Comparison of ENCODE assay signal across 14 cellular contexts in the genomic region with DNA sequence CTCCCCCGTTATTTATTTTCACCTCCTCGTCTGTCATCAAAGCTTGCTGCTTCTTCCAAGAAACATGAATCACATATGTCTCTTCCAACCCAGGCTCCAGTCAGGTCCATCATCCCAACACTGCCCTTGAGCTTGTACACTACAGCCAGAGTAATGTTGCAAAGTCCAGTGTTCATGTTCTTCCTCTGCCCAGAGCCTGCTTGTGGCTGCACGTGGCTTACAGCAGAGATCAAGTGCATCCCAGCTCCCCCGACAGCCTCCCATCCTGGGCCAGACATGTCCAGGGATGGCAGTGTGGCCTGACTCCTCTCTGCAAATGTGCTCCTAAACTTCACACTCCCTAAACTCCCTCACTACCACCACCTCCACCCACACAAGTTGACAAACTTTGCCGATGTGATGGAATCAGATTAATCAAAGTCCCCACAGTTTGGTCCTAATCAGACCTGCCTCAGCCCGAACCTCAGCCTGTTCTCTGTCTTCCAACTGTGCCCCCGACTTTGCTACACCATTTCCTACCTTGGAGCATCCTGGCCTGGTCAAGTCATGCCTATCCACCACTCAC. TPM values are rescaled to one million over a fixed set of nuclear protein-coding genes. Genes with fewer than 3 reads are reported as not detected.
A peak's percentile ranks its signal among the peaks of the same experiment; 100 is the strongest.
DNase-seq lines count a peak whose midpoint lies in the region; TF ChIP-seq lines count a peak whose summit lies in the region.
"Had no signal": no experiment of that assay in that cellular context is flagged by ENCODE, and none has a peak within 500 bp of the region (broad histone marks: within the 10 kb centered on the region; RNA-seq: fewer than 3 reads in every experiment).

No MANE protein-coding gene starts in this region.

- H3K4me2 ChIP-seq in neuronal stem cell (ENCODE audit: insufficient read depth, low read length, poor library complexity, severe bottlenecking) (no peak overlapping the region), mammary epithelial cell (ENCODE audit: insufficient read depth, low read depth, low read length) (no peak overlapping the region)
- H3K4me2 ChIP-seq: A549, GM23338 had no signal

- no peak overlapping the region for H2BK15ac ChIP-seq in neuronal stem cell (ENCODE audit: low read length)

- H3K79me2 ChIP-seq in mammary epithelial cell (ENCODE audit: insufficient read depth, low read length) = no peaks in the 10 kb centered on the region

- intact Hi-C loops in mammary epithelial cell (cut with micrococcal nuclease) = no loop called here

- no peaks in the 10 kb centered on the region for H4K20me1 ChIP-seq in mammary epithelial cell (ENCODE audit: insufficient read depth, low read length)

- H3K9ac ChIP-seq in neuronal stem cell (ENCODE audit: low read depth, low read length, poor library complexity) = peak overlapping the region; percentile 79
- H3K9ac ChIP-seq in mammary epithelial cell (ENCODE audit: insufficient read depth, low read length) = no peak overlapping the region

- H3K9me3 ChIP-seq in MG63 = no peaks in the 10 kb centered on the region
- H3K9me3 ChIP-seq in WERI-Rb-1 (ENCODE audit: severe bottlenecking) = no peaks in the 10 kb centered on the region
- H3K9me3 ChIP-seq in neuronal stem cell (replicated peaks in 1 of 2; ENCODE audit: control insufficient read depth in 2 of 2, insufficient read depth in 1 of 2, low read depth in 1 of 2, low read length in 2 of 2) = peaks cover 0 to under 1% of the 10 kb centered on the region in 2 donors
- H3K9me3 ChIP-seq in mammary epithelial cell (replicated peaks; ENCODE audit: insufficient read depth, low read length) = no peaks in the 10 kb centered on the region
- H3K9me3 ChIP-seq: A549, BE2C had no signal

- no peaks in the 10 kb centered on the region for H3K36me3 ChIP-seq in MG63
- H3K36me3 ChIP-seq in WERI-Rb-1 = peaks cover 48% of the 10 kb centered on the region
- peaks cover 13 to 67% of the 10 kb centered on the region in 2 donors for H3K36me3 ChIP-seq in neuronal stem cell (replicated peaks in 1 of 2; ENCODE audit: control insufficient read depth in 2 of 2, insufficient read depth in 2 of 2, low read length in 2 of 2)
- no peaks in the 10 kb centered on the region for H3K36me3 ChIP-seq in mammary epithelial cell (ENCODE audit: insufficient read depth, low read length)
- H3K36me3 ChIP-seq: BE2C had no signal

- H2AFZ ChIP-seq in neuronal stem cell (ENCODE audit: low read length) (no peak overlapping the region), mammary epithelial cell (ENCODE audit: low read depth, low read length) (no peak overlapping the region)
- H2AFZ ChIP-seq: GM23338 had no signal

- TF ChIP-seq CTCF in WERI-Rb-1 (IDR thresholded peaks at IDR 0.05; ENCODE audit: low read depth, low read length) = no peak
- no peak for TF ChIP-seq CTCF in mammary epithelial cell (conservative IDR thresholded peaks at IDR 0.05 in 1 of 2, IDR thresholded peaks at IDR 0.05 in 1 of 2; ENCODE audit: extremely low read depth in 1 of 2, insufficient read depth in 1 of 2, low read depth in 1 of 2, low read length in 2 of 2)

- in situ Hi-C loops in mammary epithelial cell (cut with MboI; ENCODE audit: low sequenced_read_pairs in 2 of 2) = no loop called here

- peak overlapping the region; percentile 38 for H3K18ac ChIP-seq in neuronal stem cell (ENCODE audit: low read length)

- H3K4me3 ChIP-seq in MG63 (no peak overlapping the region), WERI-Rb-1 (ENCODE audit: low read depth, low read length) (no peak overlapping the region), neuronal stem cell (ENCODE audit: low read length in 2 of 2) (no peak overlapping the region), mammary epithelial cell (replicated peaks in 1 of 3; ENCODE audit: insufficient read depth in 1 of 3, low read depth in 2 of 3, low read length in 3 of 3) (no peak overlapping the region)
- H3K4me3 ChIP-seq: A549, GM23338 had no signal

- dilution Hi-C loops in mammary epithelial cell (cut with HindIII; ENCODE audit: low sequenced_read_pairs) = no loop called here

- CTCF ChIA-PET in mammary epithelial cell (lab: Charles Lee; ENCODE audit: low non-redundant PET) = no interaction called here

- peak overlapping the region; percentile 28 for H3K27ac ChIP-seq in WERI-Rb-1
- H3K27ac ChIP-seq in neuronal stem cell (replicated peaks; ENCODE audit: low read length) = no peak overlapping the region
- H3K27ac ChIP-seq in mammary epithelial cell (ENCODE audit: insufficient read depth, low read depth, low read length) = no peak overlapping the region
- H3K27ac ChIP-seq: A549, C4-2B had no signal

- H3K4me1 ChIP-seq in neuronal stem cell (ENCODE audit: control insufficient read depth in 2 of 2, insufficient read depth in 1 of 2, low read depth in 1 of 2, low read length in 2 of 2) (peaks cover 35 to 49% of the 10 kb centered on the region in 2 donors), mammary epithelial cell (ENCODE audit: insufficient read depth, low read length) (no peaks in the 10 kb centered on the region)
- H3K4me1 ChIP-seq: A549 had no signal

- no peak overlapping the region for H3K14ac ChIP-seq in neuronal stem cell (ENCODE audit: low read length)

- no CpG with 5 or more reads among the region's 7 CpGs for WGBS in neuronal stem cell (ENCODE audit: extremely low coverage in 2 of 2, insufficient read length in 2 of 2, insufficient replicate concordance in 1 of 2), 2 donors
- 76% methylated on average over 7 of the region's 7 CpGs for WGBS in mammary epithelial cell (ENCODE audit: low coverage, missing lambda C conversion rate)

- H3K27me3 ChIP-seq in MG63 = no peaks in the 10 kb centered on the region
- H3K27me3 ChIP-seq in WERI-Rb-1 (ENCODE audit: insufficient read depth, low read depth, severe bottlenecking) = no peaks in the 10 kb centered on the region
- no peaks in the 10 kb centered on the region for H3K27me3 ChIP-seq in neuronal stem cell (ENCODE audit: control insufficient read depth in 3 of 3, insufficient read depth in 3 of 3, low read depth in 1 of 3, low read length in 3 of 3)
- H3K27me3 ChIP-seq in mammary epithelial cell (ENCODE audit: insufficient read depth, low read length) = peaks cover 21% of the 10 kb centered on the region
- H3K27me3 ChIP-seq: BE2C had no signal

- no peak overlapping the region for H2BK120ac ChIP-seq in neuronal stem cell (ENCODE audit: low read depth, low read length)

- H4K8ac ChIP-seq in neuronal stem cell (ENCODE audit: low read depth, low read length) = no peak overlapping the region

- peak overlapping the region; percentile 57 for H2BK5ac ChIP-seq in neuronal stem cell (ENCODE audit: low read length)

- DNase-seq in MG63 (peak; percentile 41), WERI-Rb-1 (no peak), neuronal stem cell (ENCODE audit: low spot score) (no peak), ureter (ENCODE audit: low spot score) (peak; percentile 22), epidermal melanocyte (ENCODE audit: insufficient read length, low spot score) (no peak), glomerular visceral epithelial cell (ENCODE audit: extremely low spot score) (no peak), mammary epithelial cell (no peak)
- DNase-seq: BE2C; CD4-positive, alpha-beta memory T cell; DMS79; H9 had no signal

- H3K79me1 ChIP-seq in neuronal stem cell (ENCODE audit: low read depth, low read length) = peaks cover 6% of the 10 kb centered on the region

- no peak overlapping the region for H2BK12ac ChIP-seq in neuronal stem cell (ENCODE audit: low read length)

- no peak overlapping the region for H4K91ac ChIP-seq in neuronal stem cell (ENCODE audit: low read depth, low read length, poor library complexity)

- no peak overlapping the region for H3K23ac ChIP-seq in neuronal stem cell (ENCODE audit: low read depth, low read length, poor library complexity)

- H3K4ac ChIP-seq in neuronal stem cell (ENCODE audit: low read length) = no peak overlapping the region

- peak overlapping the region; percentile 42 for H2AK5ac ChIP-seq in neuronal stem cell (ENCODE audit: low read depth, low read length)

- no TSS peak for BruUV-seq in mammary epithelial cell (replicated peaks; lab: Mats Ljungman, UMichigan)

RNA-seq across cellular contexts. Expression of a gene that starts 54.2 kb away (rescaled TPM):
- total RNA-seq in MG63 (2014; rRNA removed; shearing (Covaris generic); ENCODE audit: low replicate concordance) = 4.8 and 7.9 TPM in 2 replicates
- 13.3 TPM for polyA plus RNA-seq in neuronal stem cell (2013, experiment 1 of 2)
- polyA plus RNA-seq in neuronal stem cell (2013, experiment 2 of 2) = 13.3 TPM
- total RNA-seq in ureter (29.4 TPM), mammary epithelial cell (10 to 100 TPM; 10.2 to 25.0 TPM)
- 12.3 TPM for polyA plus RNA-seq in mammary epithelial cell
- 25.1 TPM for polyA minus RNA-seq in mammary epithelial cell

Comparison
In these comparisons a context has a peak if more than half of its experiments do, and no peak if none do; other contexts are left out.
1. DNase-seq: peak in MG63 (single experiment) and ureter (single experiment); none in WERI-Rb-1 (single experiment), neuronal stem cell (single experiment), epidermal melanocyte (single experiment), glomerular visceral epithelial cell (single experiment) and mammary epithelial cell (single experiment).